11 cellular contexts compared by ENCODE assay signal in genomic region chr10:62413048-62413447, GRCh38. TPM values are rescaled to one million over a fixed set of nuclear protein-coding genes. Genes with fewer than 3 reads are reported as not detected.
"Had no signal": no experiment of that assay in that cellular context is flagged by ENCODE, and none has a peak within 500 bp of the region (broad histone marks: within the 10 kb centered on the region; RNA-seq: fewer than 3 reads in every experiment).

No MANE protein-coding gene starts in this region.

- H3K4me1 ChIP-seq: HAP-1 had no signal

- FAIRE-seq: H1, HTR-8/SVneo, K562 had no signal

- H2AFZ ChIP-seq: GM23338 had no signal

- DNase-seq: H7, HFFc6, IMR-90, KG1 had no signal

- H3K4me2 ChIP-seq: GM23338 had no signal

- H3K9me3 ChIP-seq: HAP-1 had no signal

- ATAC-seq: GM23338, HCT116, K562 had no signal

- H3K4me3 ChIP-seq: GM23338, HAP-1, K562 had no signal

- H3K36me3 ChIP-seq: HAP-1 had no signal

RNA-seq across cellular contexts. Expression of gene ZNF365, which starts 38.9 kb away (rescaled TPM):
- total RNA-seq: H7, HT-29 had no signal
